In the genomic region with DNA sequence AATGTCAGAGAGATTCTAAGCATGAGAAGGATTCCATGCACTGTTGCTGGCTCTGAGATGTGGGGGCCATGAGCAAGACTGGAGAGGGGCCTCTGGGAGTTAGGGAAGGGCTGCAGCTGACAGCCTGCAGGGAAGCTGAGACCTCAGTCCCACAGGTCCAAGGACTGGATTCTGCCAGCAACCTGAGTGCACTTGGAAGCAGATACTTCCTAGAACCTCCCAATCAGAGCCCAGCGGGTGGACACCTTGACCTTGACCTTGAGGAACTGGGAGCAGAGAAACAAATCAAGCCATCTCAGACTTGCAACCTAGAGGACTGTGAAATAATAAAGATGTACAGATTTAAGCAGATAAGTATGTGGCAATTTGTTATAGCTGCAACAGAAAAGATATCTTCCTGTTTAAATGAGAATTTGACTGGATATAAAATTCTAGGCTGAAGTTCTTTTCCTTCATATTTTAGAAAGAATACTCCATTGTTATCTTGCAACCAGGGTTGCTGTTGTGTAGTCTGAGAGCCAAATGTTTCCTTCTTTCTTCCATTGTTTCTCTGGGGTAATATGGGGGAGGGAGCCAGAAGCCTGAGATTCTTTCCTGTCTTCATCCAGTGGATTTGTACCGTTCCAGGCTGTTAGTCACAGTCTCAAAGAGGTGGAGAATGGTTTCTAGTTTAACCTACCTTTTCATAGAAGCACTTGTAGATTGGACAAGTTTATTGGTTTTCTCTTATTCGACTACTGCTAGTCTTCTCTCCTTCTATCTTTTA, we compare ENCODE assay signal across 36 cellular contexts. TPM values are rescaled to one million over a fixed set of nuclear protein-coding genes. Genes with fewer than 3 reads are reported as not detected.
"Had no signal": no experiment of that assay in that cellular context is flagged by ENCODE, and none has a peak within 500 bp of the region (broad histone marks: within the 10 kb centered on the region; RNA-seq: fewer than 3 reads in every experiment).

No MANE protein-coding gene starts in this region.

- H3K36me3 Mint-ChIP-seq: activated CD8-positive, alpha-beta memory T cell treated with anti-CD3 and anti-CD28 coated beads, Interleukin-2, amount 10 ng/mL, durations not matched to agents 7 days and 5 days; activated naive CD8-positive, alpha-beta T cell treated with anti-CD3 and anti-CD28 coated beads for 36 hours; immature natural killer cell; natural killer cell; type B pancreatic cell had no signal

- H3K27me3 ChIP-seq: adrenal gland, brain microvascular endothelial cell, uterus had no signal

- H3K4me3 Mint-ChIP-seq: activated CD8-positive, alpha-beta memory T cell treated with anti-CD3 and anti-CD28 coated beads, Interleukin-2, amount 10 ng/mL, durations not matched to agents 7 days and 5 days; activated CD8-positive, alpha-beta T cell treated with anti-CD3 and anti-CD28 coated beads, Interleukin-2, amount 10 ng/mL, durations not matched to agents 7 days and 5 days; activated naive CD4-positive, alpha-beta T cell treated with anti-CD3 and anti-CD28 coated beads for 36 hours; activated naive CD8-positive, alpha-beta T cell treated with anti-CD3 and anti-CD28 coated beads for 36 hours; activated T-cell treated with anti-CD3 and anti-CD28 coated beads, Interleukin-2, amount 50 U/mL, for 72 hours; dendritic cell treated with granulocyte-macrophage colony-stimulating factor and Interleukin-4, amounts not matched to agents 40 ng/mL and 50 ng/mL, for 4 days; endodermal cell; immature natural killer cell; natural killer cell; type B pancreatic cell had no signal

- H3K36me3 ChIP-seq: adrenal gland, brain microvascular endothelial cell, esophagus squamous epithelium, left ventricle myocardium inferior, thoracic aorta, uterus had no signal

- H3K9me3 Mint-ChIP-seq: activated naive CD4-positive, alpha-beta T cell treated with anti-CD3 and anti-CD28 coated beads for 36 hours; activated naive CD8-positive, alpha-beta T cell treated with anti-CD3 and anti-CD28 coated beads for 36 hours; activated T-cell treated with anti-CD3 and anti-CD28 coated beads, Interleukin-2, amount 50 U/mL, for 72 hours; dendritic cell treated with granulocyte-macrophage colony-stimulating factor and Interleukin-4, amounts not matched to agents 40 ng/mL and 50 ng/mL, for 4 days; endodermal cell; immature natural killer cell; natural killer cell; type B pancreatic cell had no signal

- DNase-seq: activated CD4-positive, alpha-beta T cell treated with anti-CD3 and anti-CD28 coated beads for 1 hour; activated CD8-positive, alpha-beta memory T cell treated with anti-CD3 and anti-CD28 coated beads, Interleukin-2, amount 10 ng/mL, durations not matched to agents 7 days and 5 days; activated CD8-positive, alpha-beta T cell treated with anti-CD3 and anti-CD28 coated beads, Interleukin-2, amount 10 ng/mL, durations not matched to agents 7 days and 5 days; activated naive CD4-positive, alpha-beta T cell treated with anti-CD3 and anti-CD28 coated beads for 36 hours; activated naive CD8-positive, alpha-beta T cell treated with anti-CD3 and anti-CD28 coated beads for 36 hours; activated T-cell treated with anti-CD3 and anti-CD28 coated beads for 4 hours; activated T-cell treated with anti-CD3 and anti-CD28 coated beads, Interleukin-2, amount 50 U/mL, for 72 hours; adrenal gland; aorta; brain microvascular endothelial cell; central memory CD4-positive, alpha-beta T cell; endodermal cell; esophagus squamous epithelium; head of caudate nucleus; hypothalamus; immature natural killer cell; kidney; left ventricle myocardium inferior; mesendoderm; natural killer cell; retina; stimulated activated CD4-positive, alpha-beta T cell treated with anti-CD3 and anti-CD28 coated beads, Interleukin-12 subunit alpha, Interleukin-12 subunit beta, amount 100 ng/mL, for 4 hours; stimulated activated CD4-positive, alpha-beta T cell treated with anti-CD3 and anti-CD28 coated beads, Interleukin-4, amount 100 ng/mL, for 1 hour; stimulated activated naive CD8-positive, alpha-beta T cell treated with anti-CD3 and anti-CD28 coated beads, Interleukin-15, Interleukin-2, amounts not matched to agents 100 U/mL and 50 U/mL, for 24 hours; T-helper 9 cell; uterus had no signal

- H3K27ac Mint-ChIP-seq: activated CD8-positive, alpha-beta memory T cell treated with anti-CD3 and anti-CD28 coated beads, Interleukin-2, amount 10 ng/mL, durations not matched to agents 7 days and 5 days; activated CD8-positive, alpha-beta T cell treated with anti-CD3 and anti-CD28 coated beads, Interleukin-2, amount 10 ng/mL, durations not matched to agents 7 days and 5 days; activated naive CD4-positive, alpha-beta T cell treated with anti-CD3 and anti-CD28 coated beads for 36 hours; activated naive CD8-positive, alpha-beta T cell treated with anti-CD3 and anti-CD28 coated beads for 36 hours; activated T-cell treated with anti-CD3 and anti-CD28 coated beads, Interleukin-2, amount 50 U/mL, for 72 hours; dendritic cell treated with granulocyte-macrophage colony-stimulating factor and Interleukin-4, amounts not matched to agents 40 ng/mL and 50 ng/mL, for 4 days; endodermal cell; immature natural killer cell; natural killer cell; progenitor cell of endocrine pancreas; type B pancreatic cell had no signal

- H3K4me3 ChIP-seq: adrenal gland, esophagus squamous epithelium, left ventricle myocardium inferior, lung, skin epidermis, thoracic aorta, uterus had no signal

- FAIRE-seq: kidney had no signal

- H3K27ac ChIP-seq: adrenal gland, brain microvascular endothelial cell, epithelial cell of prostate, esophagus squamous epithelium, left ventricle myocardium inferior, skin epidermis, thoracic aorta, uterus had no signal

- H3K9me3 ChIP-seq: adrenal gland, esophagus squamous epithelium, left ventricle myocardium inferior, thoracic aorta, uterus had no signal

- H3K4me1 ChIP-seq: adrenal gland, left ventricle myocardium inferior, uterus had no signal

- ATAC-seq: activated CD8-positive, alpha-beta memory T cell treated with anti-CD3 and anti-CD28 coated beads, Interleukin-2, amount 10 ng/mL, durations not matched to agents 7 days and 5 days; activated CD8-positive, alpha-beta T cell treated with anti-CD3 and anti-CD28 coated beads, Interleukin-2, amount 10 ng/mL, durations not matched to agents 7 days and 5 days; activated T-cell treated with anti-CD3 and anti-CD28 coated beads, Interleukin-2, amount 50 U/mL, for 72 hours; natural killer cell; sciatic nerve had no signal

RNA-seq across cellular contexts. Expression of gene ULBP3, which starts 5.9 kb away (rescaled TPM):
- total RNA-seq: activated naive CD4-positive, alpha-beta T cell treated with anti-CD3 and anti-CD28 coated beads for 36 hours had no signal

RNA-seq across cellular contexts. Expression of gene RAET1L, which starts 49.5 kb away (rescaled TPM):
- total RNA-seq: activated CD8-positive, alpha-beta memory T cell treated with anti-CD3 and anti-CD28 coated beads, Interleukin-2, amount 10 ng/mL, durations not matched to agents 7 days and 5 days; activated CD8-positive, alpha-beta T cell treated with anti-CD3 and anti-CD28 coated beads, Interleukin-2, amount 10 ng/mL, durations not matched to agents 7 days and 5 days; activated naive CD4-positive, alpha-beta T cell treated with anti-CD3 and anti-CD28 coated beads for 36 hours; activated naive CD8-positive, alpha-beta T cell treated with anti-CD3 and anti-CD28 coated beads for 36 hours; activated T-cell treated with anti-CD3 and anti-CD28 coated beads, Interleukin-2, amount 50 U/mL, for 72 hours; adrenal gland; aorta; endodermal cell; left ventricle myocardium inferior; lung; natural killer cell; osteoblast; progenitor cell of endocrine pancreas; sciatic nerve; T-helper 1 cell treated with Interleukin-12 subunit alpha and Interleukin-12 subunit beta and Interleukin-4 antibody, amounts not matched to agents 30 ng/mL and 1 ng/mL, for 36 hours; thoracic aorta; uterus had no signal
- polyA plus RNA-seq: adrenal gland, aorta, immature natural killer cell had no signal
